18 cellular contexts compared by ENCODE assay signal in the genomic region with DNA sequence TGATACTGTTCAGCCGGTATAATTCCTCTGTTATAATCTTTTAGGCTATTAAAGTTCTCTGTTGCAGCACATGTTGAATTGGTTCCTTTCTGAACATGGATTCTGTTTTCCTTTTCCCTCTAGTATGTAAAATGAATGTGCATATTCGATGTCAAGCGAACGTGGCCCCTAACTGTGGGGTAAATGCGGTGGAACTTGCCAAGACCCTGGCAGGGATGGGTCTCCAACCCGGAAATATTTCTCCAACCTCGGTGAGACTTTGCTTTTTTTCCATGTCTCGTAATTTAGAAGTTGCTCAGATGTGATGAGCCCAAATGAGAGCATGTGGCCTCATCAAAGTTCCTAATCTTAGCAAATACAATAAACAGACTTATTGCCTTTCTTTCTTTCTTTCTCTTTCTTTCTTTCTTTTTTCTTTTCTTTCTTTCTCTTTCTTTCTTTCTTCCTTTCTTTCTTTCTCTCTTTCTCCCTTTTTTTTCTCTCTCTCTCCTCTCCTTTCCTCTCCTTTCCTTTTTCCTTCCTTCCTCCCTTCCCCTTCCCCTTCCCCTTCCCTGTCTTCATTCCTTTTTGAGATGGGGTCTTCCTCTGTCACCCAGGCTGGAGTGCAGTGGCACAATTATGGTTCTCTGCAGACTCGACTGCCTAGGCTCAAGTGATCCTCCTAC.
DNase-seq lines count a peak whose midpoint lies in the region; ATAC-seq and TF ChIP-seq lines count a peak whose summit lies in the region.
"Had no signal": no experiment of that assay in that cellular context is flagged by ENCODE, and none has a peak within 500 bp of the region (broad histone marks: within the 10 kb centered on the region; RNA-seq: fewer than 3 reads in every experiment).

No MANE protein-coding gene starts in this region.

- H3K27ac ChIP-seq in KOPT-K1 (ENCODE audit: low read depth, low read length, poor library complexity, severe bottlenecking): peak overlapping the region; percentile 100
- peak overlapping the region; percentile 55 for H3K27ac ChIP-seq in neural cell (ENCODE audit: low read length)
- H3K27ac ChIP-seq: dorsolateral prefrontal cortex had no signal

- intact Hi-C loops in activated CD4-positive, alpha-beta T cell treated with anti-CD3 and anti-CD28 coated beads, Interleukin-2, amount 10 ng/mL, durations not matched to agents 24 days and 14 days (cut with micrococcal nuclease): loop anchor here (2.0 to 10.0 kb wide), 4 partner anchors 46 to 128 kb away; partner anchors contain the start of gene PRKCH
- intact Hi-C loops in cardiac septum (cut with DNase I): loop anchor here (10.0 kb wide), 1 partner anchor 672 kb away; no protein-coding TSS in a partner anchor

- no peaks in the 10 kb centered on the region for H3K9me3 ChIP-seq in KOPT-K1 (ENCODE audit: insufficient read depth, low read length, poor library complexity, severe bottlenecking)
- no peaks in the 10 kb centered on the region for H3K9me3 ChIP-seq in neural cell (ENCODE audit: low read length)
- H3K9me3 ChIP-seq: BE2C, psoas muscle had no signal

- peak overlapping the region; percentile 24 for H3K4me3 ChIP-seq in neural cell (ENCODE audit: low read length)
- H3K4me3 ChIP-seq: dorsolateral prefrontal cortex, GM23338, psoas muscle had no signal

- peaks cover 72% of the 10 kb centered on the region for H3K36me3 ChIP-seq in KOPT-K1 (ENCODE audit: insufficient read depth, low read length)
- H3K36me3 ChIP-seq in neural cell (ENCODE audit: insufficient read depth, low read length): no peaks in the 10 kb centered on the region
- H3K36me3 ChIP-seq: BE2C had no signal

- peaks cover 88% of the 10 kb centered on the region for H3K4me1 Mint-ChIP-seq in activated CD4-positive, alpha-beta T cell treated with anti-CD3 and anti-CD28 coated beads, Interleukin-2, amount 10 ng/mL, durations not matched to agents 24 days and 14 days
- H3K4me1 Mint-ChIP-seq: nephron progenitor cell had no signal

- no peak overlapping the region for H3K9ac ChIP-seq in neural cell (ENCODE audit: low read length)

- H3K79me2 ChIP-seq in neural cell (replicated peaks; ENCODE audit: insufficient read depth, low read length): no peaks in the 10 kb centered on the region

- no peaks in the 10 kb centered on the region for H3K9me2 ChIP-seq in neural cell (ENCODE audit: insufficient read depth, low read length)

- H3K36me3 Mint-ChIP-seq in activated CD4-positive, alpha-beta T cell treated with anti-CD3 and anti-CD28 coated beads, Interleukin-2, amount 10 ng/mL, durations not matched to agents 24 days and 14 days (ENCODE audit: low read depth): peaks cover 82% of the 10 kb centered on the region
- peaks cover 60 to 64% of the 10 kb centered on the region in 2 donors for H3K36me3 Mint-ChIP-seq in activated naive CD4-positive, alpha-beta T cell treated with anti-CD3 and anti-CD28 coated beads, Interleukin-2, amount 50 U/mL, for 72 hours

- H3K27me3 ChIP-seq in neural cell (ENCODE audit: insufficient read depth, low read depth, low read length): no peaks in the 10 kb centered on the region

- no peak for DNase-seq in activated CD4-positive, alpha-beta T cell treated with anti-CD3 and anti-CD28 coated beads, Interleukin-2, amount 10 ng/mL, durations not matched to agents 24 days and 14 days
- DNase-seq in activated CD4-positive, alpha-beta T cell treated with anti-CD3 and anti-CD28 coated beads, Interleukin-2, amount 50 U/mL, for 4 hours: no peak
- no peak for DNase-seq in activated naive CD4-positive, alpha-beta T cell treated with anti-CD3 and anti-CD28 coated beads, Interleukin-2, amount 50 U/mL, for 72 hours (ENCODE audit: low spot score in 2 of 2)
- DNase-seq in cardiac septum (ENCODE audit: low spot score): no peak
- no peak for DNase-seq in 8988T
- DNase-seq: BE2C; dorsolateral prefrontal cortex; erythroblast; left cardiac atrium; NCI-H2107; NCI-H526 treated with DMSO at 0.1 percent for 48 hours; nephron progenitor cell; psoas muscle; stimulated activated CD4-positive, alpha-beta T cell treated with anti-CD3 and anti-CD28 coated beads, Interleukin-2, amount 100 ng/mL, for 48 hours had no signal

- no peak overlapping the region for H3K4me2 ChIP-seq in neural cell (ENCODE audit: low read length)
- H3K4me2 ChIP-seq: GM23338 had no signal

- no peaks in the 10 kb centered on the region for H3F3A ChIP-seq in neural cell (ENCODE audit: insufficient read depth, low read length, poor library complexity, severe bottlenecking)

- H4K20me1 ChIP-seq in neural cell (ENCODE audit: insufficient read depth): no peaks in the 10 kb centered on the region

- no peak for TF ChIP-seq EP300 in neural cell (conservative IDR thresholded peaks at IDR 0.05; ENCODE audit: poor library complexity, severe bottlenecking)

- no peaks in the 10 kb centered on the region for H3K9me3 Mint-ChIP-seq in activated CD4-positive, alpha-beta T cell treated with anti-CD3 and anti-CD28 coated beads, Interleukin-2, amount 10 ng/mL, durations not matched to agents 24 days and 14 days
- no peaks in the 10 kb centered on the region for H3K9me3 Mint-ChIP-seq in activated naive CD4-positive, alpha-beta T cell treated with anti-CD3 and anti-CD28 coated beads, Interleukin-2, amount 50 U/mL, for 72 hours
- H3K9me3 Mint-ChIP-seq: GM23338, nephron progenitor cell had no signal

- no peaks in the 10 kb centered on the region for H3K27me3 Mint-ChIP-seq in activated CD4-positive, alpha-beta T cell treated with anti-CD3 and anti-CD28 coated beads, Interleukin-2, amount 10 ng/mL, durations not matched to agents 24 days and 14 days

- H3K27ac Mint-ChIP-seq in activated CD4-positive, alpha-beta T cell treated with anti-CD3 and anti-CD28 coated beads, Interleukin-2, amount 10 ng/mL, durations not matched to agents 24 days and 14 days: peak overlapping the region; percentile 98
- H3K27ac Mint-ChIP-seq in activated naive CD4-positive, alpha-beta T cell treated with anti-CD3 and anti-CD28 coated beads, Interleukin-2, amount 50 U/mL, for 72 hours: peak overlapping the region; percentile 65 to 97
- H3K27ac Mint-ChIP-seq: GM23338, nephron progenitor cell had no signal

- TF ChIP-seq RAD21 in neural cell (conservative IDR thresholded peaks at IDR 0.05): no peak

- H2AFZ ChIP-seq in neural cell (ENCODE audit: low read depth, low read length): no peak overlapping the region
- H2AFZ ChIP-seq: GM23338 had no signal

- ATAC-seq in activated naive CD4-positive, alpha-beta T cell treated with anti-CD3 and anti-CD28 coated beads, Interleukin-2, amount 50 U/mL, for 72 hours: no peak
- ATAC-seq in HG02981 (IDR thresholded peaks at IDR 0.05; ENCODE audit: unreplicated experiment): no peak
- ATAC-seq: GM23338, psoas muscle had no signal

- no peak for TF ChIP-seq CTCF in neural cell (IDR thresholded peaks at IDR 0.05; ENCODE audit: poor library complexity, severe bottlenecking)

- H3K4me3 Mint-ChIP-seq in activated CD4-positive, alpha-beta T cell treated with anti-CD3 and anti-CD28 coated beads, Interleukin-2, amount 10 ng/mL, durations not matched to agents 24 days and 14 days: peak overlapping the region; percentile 87
- H3K4me3 Mint-ChIP-seq: GM23338, nephron progenitor cell had no signal

TF ChIP-seq in neural cell, 6 proteins besides CTCF, POLR2A, EP300 and RAD21:
- TF ChIP-seq SMC3 (conservative IDR thresholded peaks at IDR 0.05; ENCODE audit: poor library complexity) (no peak), MXI1 (conservative IDR thresholded peaks at IDR 0.05; ENCODE audit: poor library complexity, severe bottlenecking) (no peak), EZH2 (IDR thresholded peaks at IDR 0.05; ENCODE audit: borderline replicate concordance, insufficient read depth, low read length, poor library complexity, severe bottlenecking) (no peak), TAF1 (IDR thresholded peaks at IDR 0.05; ENCODE audit: low read depth) (no peak), POLR2AphosphoS5 (IDR thresholded peaks at IDR 0.05) (no peak), REST (IDR thresholded peaks at IDR 0.05; ENCODE audit: borderline replicate concordance) (no peak)
TF ChIP-seq in neural cell: peak in this region for 0.
